ENCODE assay signal across 8 cellular contexts in genomic region chrX:48468247-48468671, GRCh38. TPM values are rescaled to one million over a fixed set of nuclear protein-coding genes. Genes with fewer than 3 reads are reported as not detected.
A peak's percentile ranks its signal among the peaks of the same experiment; 100 is the strongest.
DNase-seq lines count a peak whose midpoint lies in the region; TF ChIP-seq lines count a peak whose summit lies in the region.

No MANE protein-coding gene starts in this region.

- DNase-seq in GM06990 (ENCODE audit: extremely low read depth, insufficient read length) (peak; percentile 56), 8988T (no peak), Ammon's horn (ENCODE audit: low spot score) (no peak), amniotic stem cell (lab: John Stamatoyannopoulos, UW) (no peak)
- DNase-seq in activated T-cell treated with anti-CD3 and anti-CD28 coated beads, Interleukin-2, amount 50 U/mL, for 48 hours, result peak; percentile 61 to 67
- DNase-seq in stimulated activated CD8-positive, alpha-beta memory T cell treated with anti-CD3 and anti-CD28 coated beads, Interleukin-7, amount 100 ng/mL, for 24 hours (ENCODE audit: low read depth), result peak; percentile 22

- peaks cover 2% of the 10 kb centered on the region; the same call in 1 of the 2 replicates for H3K36me3 ChIP-seq in GM06990 (ENCODE audit: control insufficient read depth, insufficient read depth, low read length)

- H3K27me3 Mint-ChIP-seq in IgD-negative memory B cell, result peaks cover 4% of the 10 kb centered on the region

- H3K36me3 Mint-ChIP-seq in IgD-negative memory B cell, result peaks cover 6% of the 10 kb centered on the region

- peaks cover 3% of the 10 kb centered on the region for H3K9me3 ChIP-seq in iPS-18c (ENCODE audit: control insufficient read depth, insufficient read depth, low read length)

- H3K4me3 ChIP-seq in GM06990 (replicated peaks; ENCODE audit: low read depth, low read length) (peak overlapping the region; percentile 75), iPS-18c (ENCODE audit: insufficient read depth, low read depth, low read length) (peak overlapping the region; percentile 57)

- H3K9me3 Mint-ChIP-seq in IgD-negative memory B cell, result no peaks in the 10 kb centered on the region

- peak overlapping the region in 1 of 3 donors; percentile 87 for H3K27ac Mint-ChIP-seq in IgD-negative memory B cell

- peaks cover 0 to 8% (median 4%) of the 10 kb centered on the region in 3 donors for H3K4me1 Mint-ChIP-seq in IgD-negative memory B cell

- peak overlapping the region; percentile 73 to 95 (median 87) for H3K4me3 Mint-ChIP-seq in IgD-negative memory B cell

- no peaks in the 10 kb centered on the region for H3K27me3 ChIP-seq in GM06990 (replicated peaks; ENCODE audit: control insufficient read depth, insufficient read depth, low read length)

- TF ChIP-seq CTCF in GM06990 (IDR thresholded peaks at IDR 0.05; ENCODE audit: insufficient read depth, low read length, poor library complexity, severe bottlenecking), result no peak

RNA-seq across cellular contexts. Expression of gene SLC38A5, which starts 1.8 kb away (rescaled TPM):
- polyA plus RNA-seq in IgD-negative memory B cell, result 9.3 TPM

RNA-seq across cellular contexts. Expression of gene FTSJ1, which starts 7.7 kb away (rescaled TPM):
- polyA plus RNA-seq in IgD-negative memory B cell, result 53.8 TPM

RNA-seq across cellular contexts. Expression of gene PORCN, which starts 40.5 kb away (rescaled TPM):
- 11.9 TPM for polyA plus RNA-seq in IgD-negative memory B cell

RNA-seq across cellular contexts. Expression of gene EBP, which starts 53.3 kb away (rescaled TPM):
- 61.2 TPM for polyA plus RNA-seq in IgD-negative memory B cell

RNA-seq across cellular contexts. Expression of gene SSX4B, which starts 56.5 kb away (rescaled TPM):
- not detected for polyA plus RNA-seq in IgD-negative memory B cell

Comparison
In these comparisons a context has a peak if more than half of its experiments do, and no peak if none do; other contexts are left out.
1. DNase-seq: peak in GM06990 (single experiment), activated T-cell treated with anti-CD3 and anti-CD28 coated beads, Interleukin-2, amount 50 U/mL, for 48 hours (2 of 2) and stimulated activated CD8-positive, alpha-beta memory T cell treated with anti-CD3 and anti-CD28 coated beads, Interleukin-7, amount 100 ng/mL, for 24 hours (single experiment); none in 8988T (single experiment), Ammon's horn (single experiment) and amniotic stem cell (single experiment).